ENCODE assay signal across 11 cellular contexts in the genomic region with DNA sequence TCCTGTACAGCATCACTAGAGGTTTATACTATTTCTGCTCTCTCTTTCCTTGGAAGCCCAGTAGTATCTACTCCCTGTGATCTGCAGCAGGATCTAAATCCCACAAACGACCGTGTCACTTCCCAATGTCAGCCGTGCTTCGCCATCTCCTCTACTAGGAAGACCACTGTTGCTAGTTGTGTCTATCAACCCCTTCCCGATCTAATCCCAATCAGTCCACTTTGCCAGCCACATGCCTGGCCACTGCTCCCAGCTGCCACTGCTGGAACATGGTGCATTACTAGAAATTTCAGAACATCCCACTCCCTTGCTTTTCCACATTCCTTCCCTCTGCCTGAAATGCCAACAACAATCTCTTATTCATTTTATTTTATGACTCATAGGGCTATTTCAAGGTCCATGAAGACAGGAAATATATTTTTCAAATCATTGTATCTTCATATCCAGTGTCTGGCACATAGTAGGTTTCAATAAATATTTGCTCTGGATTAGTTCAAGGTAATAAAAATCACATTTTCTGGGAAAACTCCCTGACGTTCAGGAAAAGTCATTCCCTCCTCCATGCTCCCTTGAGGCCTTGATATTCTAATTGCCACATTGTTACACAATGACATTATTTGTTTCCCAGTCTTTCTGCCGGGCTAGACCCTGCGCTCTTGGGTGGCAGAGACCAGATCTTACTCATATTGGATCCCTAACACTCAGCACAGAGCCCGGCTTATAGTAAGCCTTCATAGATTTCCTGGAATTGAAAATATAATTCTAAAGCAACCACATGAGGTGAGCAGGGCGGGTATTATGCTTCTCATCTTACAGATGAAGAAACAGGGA. TPM values are rescaled to one million over a fixed set of nuclear protein-coding genes. Genes with fewer than 3 reads are reported as not detected.
DNase-seq lines count a peak whose midpoint lies in the region; ATAC-seq and TF ChIP-seq lines count a peak whose summit lies in the region.
"Had no signal": no experiment of that assay in that cellular context is flagged by ENCODE, and none has a peak within 500 bp of the region (broad histone marks: within the 10 kb centered on the region; RNA-seq: fewer than 3 reads in every experiment).

No MANE protein-coding gene starts in this region.

- H3K9me3 ChIP-seq in body of pancreas (no peaks in the 10 kb centered on the region), transverse colon (no peaks in the 10 kb centered on the region)

- no peak for DNase-seq in activated CD4-positive, alpha-beta T cell treated with anti-CD3 and anti-CD28 coated beads, Interleukin-2, amount 10 ng/mL, durations not matched to agents 7 days and 5 days
- no peak for DNase-seq in activated CD4-positive, alpha-beta T cell treated with anti-CD3 and anti-CD28 coated beads for 36 hours
- peak in 1 of 4 donors; percentile 42 for DNase-seq in body of pancreas
- peak; percentile 67 for DNase-seq in kidney tubule cell (ENCODE audit: low spot score)
- DNase-seq in transverse colon = no peak
- no peak for DNase-seq in UCSD-AML1 (lab: John Stamatoyannopoulos, UW; ENCODE audit: unreplicated experiment)
- DNase-seq: ACHN; activated CD8-positive, alpha-beta memory T cell treated with anti-CD3 and anti-CD28 coated beads, Interleukin-2, amount 50 U/mL, for 4 hours; NCI-H748 treated with DMSO at 0.1 percent for 48 hours had no signal

- WGBS in body of pancreas, 2 donors = 61 to 63% methylated on average over 10 of the region's 10 CpGs
- WGBS in transverse colon (ENCODE audit: low coverage in 1 of 2), 2 donors = 64 to 79% methylated on average over 7 to 10 of the region's 10 CpGs

- in situ Hi-C loops in transverse colon (cut with MboI; ENCODE audit: low pct_ligation_motif_present in 1 of 4, low pct_unique_long_range_greater_than_20kb in 1 of 4, low sequenced_read_pairs in 3 of 4) = loop anchor here in 3 of 4 donors (10.0 to 25.0 kb wide), 5 partner anchors 210 to 877 kb away; no protein-coding TSS in a partner anchor

- peaks cover 24% of the 10 kb centered on the region for H3K36me3 Mint-ChIP-seq in activated CD4-positive, alpha-beta T cell treated with anti-CD3 and anti-CD28 coated beads, Interleukin-2, amount 10 ng/mL, durations not matched to agents 7 days and 5 days (ENCODE audit: low read depth)
- no peaks in the 10 kb centered on the region for H3K36me3 Mint-ChIP-seq in activated CD4-positive, alpha-beta T cell treated with anti-CD3 and anti-CD28 coated beads for 36 hours (ENCODE audit: low read depth)

- H3K36me3 ChIP-seq in body of pancreas (replicated peaks in 1 of 2; ENCODE audit: insufficient read depth in 1 of 2, low read depth in 2 of 2) = no peaks in the 10 kb centered on the region
- no peaks in the 10 kb centered on the region for H3K36me3 ChIP-seq in transverse colon

- H3K4me3 ChIP-seq in body of pancreas = no peak overlapping the region
- no peak overlapping the region for H3K4me3 ChIP-seq in transverse colon

- peak in 2 of 3 donors; percentile 16 to 18 for TF ChIP-seq POLR2A in body of pancreas (IDR thresholded peaks at IDR 0.05)
- TF ChIP-seq POLR2A in transverse colon (IDR thresholded peaks at IDR 0.05) = no peak

- peaks cover 45% of the 10 kb centered on the region for H3K4me1 Mint-ChIP-seq in activated CD4-positive, alpha-beta T cell treated with anti-CD3 and anti-CD28 coated beads, Interleukin-2, amount 10 ng/mL, durations not matched to agents 7 days and 5 days
- peaks cover 47% of the 10 kb centered on the region for H3K4me1 Mint-ChIP-seq in activated CD4-positive, alpha-beta T cell treated with anti-CD3 and anti-CD28 coated beads for 36 hours

- H3K27ac ChIP-seq in body of pancreas = peak overlapping the region; percentile 53 to 92 (median 88)
- peak overlapping the region; percentile 88 to 93 (median 90) for H3K27ac ChIP-seq in transverse colon

- H3K9me3 Mint-ChIP-seq in activated CD4-positive, alpha-beta T cell treated with anti-CD3 and anti-CD28 coated beads, Interleukin-2, amount 10 ng/mL, durations not matched to agents 7 days and 5 days = no peaks in the 10 kb centered on the region
- no peaks in the 10 kb centered on the region for H3K9me3 Mint-ChIP-seq in activated CD4-positive, alpha-beta T cell treated with anti-CD3 and anti-CD28 coated beads for 36 hours (ENCODE audit: low read depth)

- H3K27me3 Mint-ChIP-seq in activated CD4-positive, alpha-beta T cell treated with anti-CD3 and anti-CD28 coated beads, Interleukin-2, amount 10 ng/mL, durations not matched to agents 7 days and 5 days = peaks cover 11% of the 10 kb centered on the region
- H3K27me3 Mint-ChIP-seq in activated CD4-positive, alpha-beta T cell treated with anti-CD3 and anti-CD28 coated beads for 36 hours = no peaks in the 10 kb centered on the region

- no peaks in the 10 kb centered on the region for H3K27me3 ChIP-seq in body of pancreas
- peaks cover 39% of the 10 kb centered on the region for H3K27me3 ChIP-seq in transverse colon

- peak overlapping the region; percentile 84 for H3K4me3 Mint-ChIP-seq in activated CD4-positive, alpha-beta T cell treated with anti-CD3 and anti-CD28 coated beads, Interleukin-2, amount 10 ng/mL, durations not matched to agents 7 days and 5 days
- no peak overlapping the region for H3K4me3 Mint-ChIP-seq in activated CD4-positive, alpha-beta T cell treated with anti-CD3 and anti-CD28 coated beads for 36 hours

- no peak for ATAC-seq in activated CD4-positive, alpha-beta T cell treated with anti-CD3 and anti-CD28 coated beads for 36 hours
- ATAC-seq in body of pancreas = peak; percentile 31
- ATAC-seq in HG02678 (IDR thresholded peaks at IDR 0.05; ENCODE audit: unreplicated experiment) = no peak
- no peak for ATAC-seq in GM18517 (IDR thresholded peaks at IDR 0.05; ENCODE audit: unreplicated experiment)

- CTCF ChIA-PET in activated CD4-positive, alpha-beta T cell treated with anti-CD3 and anti-CD28 coated beads, Interleukin-2, amount 10 ng/mL, durations not matched to agents 7 days and 5 days (lab: Charles Lee) = interaction anchor here (0.8 to 3.2 kb wide), 6 partner anchors 10 to 300 kb away, joined by 3 to 15 read pairs (median 6); no protein-coding TSS in a partner anchor
- CTCF ChIA-PET in activated CD4-positive, alpha-beta T cell treated with anti-CD3 and anti-CD28 coated beads for 36 hours (lab: Charles Lee) = interaction anchor here (0.6 to 1.7 kb wide), 4 partner anchors 46 to 824 kb away, joined by 3 to 6 read pairs (median 3); no protein-coding TSS in a partner anchor

- intact Hi-C loops in activated CD4-positive, alpha-beta T cell treated with anti-CD3 and anti-CD28 coated beads for 36 hours (cut with DNase I, micrococcal nuclease) = loop anchor here (5.0 to 10.0 kb wide), 9 partner anchors 143 to 1372 kb away; partner anchors contain the start of gene ROCK2 (in 1 of the 2)
- intact Hi-C loops in body of pancreas (cut with DNase I) (no loop called here), transverse colon (cut with DNase I; ENCODE audit: low total_unique reads) (loop anchor here (10.0 kb wide), 1 partner anchor 260 kb away; no protein-coding TSS in a partner anchor)

- TF ChIP-seq EP300 in transverse colon (IDR thresholded peaks at IDR 0.05; ENCODE audit: low read depth) = no peak

- peak overlapping the region; percentile 93 for H3K27ac Mint-ChIP-seq in activated CD4-positive, alpha-beta T cell treated with anti-CD3 and anti-CD28 coated beads, Interleukin-2, amount 10 ng/mL, durations not matched to agents 7 days and 5 days
- H3K27ac Mint-ChIP-seq in activated CD4-positive, alpha-beta T cell treated with anti-CD3 and anti-CD28 coated beads for 36 hours = no peak overlapping the region

- peaks cover 43% of the 10 kb centered on the region for H3K4me1 ChIP-seq in body of pancreas
- peaks cover 0 to 22% (median 9%) of the 10 kb centered on the region in 4 donors for H3K4me1 ChIP-seq in transverse colon

- no peak for TF ChIP-seq CTCF in body of pancreas (IDR thresholded peaks at IDR 0.05)
- TF ChIP-seq CTCF in transverse colon (IDR thresholded peaks at IDR 0.05) = no peak

- POLR2A ChIA-PET in activated CD4-positive, alpha-beta T cell treated with anti-CD3 and anti-CD28 coated beads, Interleukin-2, amount 10 ng/mL, durations not matched to agents 7 days and 5 days (lab: Charles Lee) = no interaction called here
- POLR2A ChIA-PET in activated CD4-positive, alpha-beta T cell treated with anti-CD3 and anti-CD28 coated beads for 36 hours (lab: Charles Lee) = no interaction called here

RNA-seq across cellular contexts. Expression of gene TRIB2, which starts 2.1 kb away (rescaled TPM):
- 10 to 100 TPM; 85.4 to 96.5 TPM for total RNA-seq in activated CD4-positive, alpha-beta T cell treated with anti-CD3 and anti-CD28 coated beads, Interleukin-2, amount 10 ng/mL, durations not matched to agents 7 days and 5 days
- total RNA-seq in activated CD4-positive, alpha-beta T cell treated with anti-CD3 and anti-CD28 coated beads for 36 hours = 1 to 10 TPM; 2.7 to 3.7 TPM
- total RNA-seq in body of pancreas (10 to 100 TPM; 49.3 to 99.2 TPM), transverse colon (100 to 1,000 TPM in 1 of 4 donors, 10 to 100 TPM in 3; 14.2 to 109 (median 36.1) TPM)
